9 cellular contexts compared by ENCODE assay signal in genomic region chr20:401682-402495, GRCh38. TPM values are rescaled to one million over a fixed set of nuclear protein-coding genes. Genes with fewer than 3 reads are reported as not detected.
DNase-seq lines count a peak whose midpoint lies in the region; ATAC-seq and TF ChIP-seq lines count a peak whose summit lies in the region.
"Had no signal": no experiment of that assay in that cellular context is flagged by ENCODE, and none has a peak within 500 bp of the region (broad histone marks: within the 10 kb centered on the region; RNA-seq: fewer than 3 reads in every experiment).

No MANE protein-coding gene starts in this region.

- H3K4me2 ChIP-seq in PC-9: peak overlapping the region; percentile 58

- no peak for TF ChIP-seq CTCF in AG04450 (IDR thresholded peaks at IDR 0.05; ENCODE audit: low read depth, low read length)
- no peak for TF ChIP-seq CTCF in PC-9 (conservative IDR thresholded peaks at IDR 0.05)
- TF ChIP-seq CTCF in fibroblast of mammary gland (conservative IDR thresholded peaks at IDR 0.05; ENCODE audit: control insufficient read depth, insufficient read depth, low read depth, low read length): no peak
- no peak for TF ChIP-seq CTCF in CD4-positive, alpha-beta T cell (IDR thresholded peaks at IDR 0.05)

- H3F3A ChIP-seq in PC-9 (ENCODE audit: insufficient read depth, low read depth): peaks cover 69% of the 10 kb centered on the region

- H3K4me3 ChIP-seq in AG04450 (ENCODE audit: low read depth, low read length): no peak overlapping the region
- H3K4me3 ChIP-seq in PC-9: no peak overlapping the region
- no peak overlapping the region for H3K4me3 ChIP-seq in fibroblast of mammary gland (ENCODE audit: control insufficient read depth, low read depth, low read length)

- POLR2A ChIA-PET in AG04450 (lab: Yijun Ruan, JAX): interaction anchor here (0.7 kb wide), 1 partner anchor 34 kb away, joined by 6 read pairs; no protein-coding TSS in a partner anchor
- POLR2A ChIA-PET in PC-9 (lab: Charles Lee; ENCODE audit: unreplicated experiment): no interaction called here
- POLR2A ChIA-PET in T-cell (lab: Charles Lee): no interaction called here
- POLR2A ChIA-PET in CD4-positive, alpha-beta T cell (lab: Charles Lee): no interaction called here

- H3K27me3 Mint-ChIP-seq in T-cell: no peaks in the 10 kb centered on the region
- no peaks in the 10 kb centered on the region for H3K27me3 Mint-ChIP-seq in CD4-positive, alpha-beta T cell

- H3K9me3 Mint-ChIP-seq in T-cell: no peaks in the 10 kb centered on the region
- no peaks in the 10 kb centered on the region for H3K9me3 Mint-ChIP-seq in CD4-positive, alpha-beta T cell

- H3K27me3 ChIP-seq in AG04450 (ENCODE audit: control insufficient read depth, insufficient read depth, low read length) (no peaks in the 10 kb centered on the region), PC-9 (ENCODE audit: insufficient read depth, low read depth) (no peaks in the 10 kb centered on the region)
- H3K27me3 ChIP-seq in CD4-positive, alpha-beta T cell (ENCODE audit: control insufficient read depth, insufficient read depth, low read length): no peaks in the 10 kb centered on the region

- no peak overlapping the region for H2AFZ ChIP-seq in PC-9

- peaks cover 15 to 21% (median 19%) of the 10 kb centered on the region in 3 donors for H3K4me1 Mint-ChIP-seq in T-cell
- H3K4me1 Mint-ChIP-seq in CD4-positive, alpha-beta T cell (ENCODE audit: low read depth): peaks cover 21% of the 10 kb centered on the region

- no peaks in the 10 kb centered on the region for H3K79me2 ChIP-seq in PC-9 (ENCODE audit: low read depth)

- BruUV-seq in PC-9 (replicated peaks; lab: Mats Ljungman, UMichigan): no TSS peak

- H3K27ac Mint-ChIP-seq in T-cell: no peak overlapping the region
- no peak overlapping the region for H3K27ac Mint-ChIP-seq in CD4-positive, alpha-beta T cell

- CTCF ChIA-PET in AG04450 (lab: Charles Lee) (no interaction called here), PC-9 (lab: Charles Lee) (interaction anchor here (0.6 to 1.3 kb wide), 2 partner anchors 48 to 268 kb away, joined by 4 to 6 read pairs; no protein-coding TSS in a partner anchor), T-cell (lab: Charles Lee) (no interaction called here)
- CTCF ChIA-PET in CD4-positive, alpha-beta T cell (lab: Charles Lee): interaction anchor here (0.6 kb wide), 1 partner anchor 11 kb away, joined by 3 read pairs; no protein-coding TSS in a partner anchor

- H3K4me1 ChIP-seq in PC-9 (replicated peaks; ENCODE audit: insufficient read depth): peaks cover 32% of the 10 kb centered on the region

- H3K9me3 ChIP-seq in AG04450 (ENCODE audit: control insufficient read depth, insufficient read depth, low read length) (peaks cover 5% of the 10 kb centered on the region; the same call in 1 of the 2 replicates), PC-9 (ENCODE audit: insufficient read depth, low read depth) (peaks cover 7% of the 10 kb centered on the region; the same call in 1 of the 2 replicates)
- H3K9me3 ChIP-seq in CD4-positive, alpha-beta T cell (ENCODE audit: control insufficient read depth, low read length): no peaks in the 10 kb centered on the region

- H4K20me1 ChIP-seq in PC-9 (ENCODE audit: insufficient read depth): peaks cover 6% of the 10 kb centered on the region; the same call in 1 of the 2 replicates

- intact Hi-C loops in PC-9 (cut with micrococcal nuclease; ENCODE audit: unreplicated experiment): no loop called here
- intact Hi-C loops in CD4-positive, alpha-beta T cell (cut with DNase I, micrococcal nuclease): no loop called here

- H3K27ac ChIP-seq in AG04450 (ENCODE audit: low read depth, low read length) (peak overlapping the region; percentile 31), PC-9 (peak overlapping the region; percentile 96), caudate nucleus (ENCODE audit: low read depth, low read length) (no peak overlapping the region)
- no peak overlapping the region for H3K27ac ChIP-seq in CD4-positive, alpha-beta T cell (ENCODE audit: low read depth, low read length)

- peaks cover 12% of the 10 kb centered on the region; the same call in 1 of the 2 replicates for H3K36me3 ChIP-seq in PC-9 (ENCODE audit: low read depth)

- H3K9me2 ChIP-seq in PC-9 (ENCODE audit: insufficient read depth): no peaks in the 10 kb centered on the region

- no peak for ATAC-seq in T-cell (replicated peaks in 1 of 4)
- no peak for ATAC-seq in CD4-positive, alpha-beta T cell (ENCODE audit: poor library complexity)

- no peak overlapping the region for H3K4me3 Mint-ChIP-seq in T-cell
- no peak overlapping the region for H3K4me3 Mint-ChIP-seq in CD4-positive, alpha-beta T cell

- DNase-seq in AG04450 (ENCODE audit: low read depth, low spot score) (peak; percentile 13), HCEC 1CT (peak; percentile 43), PC-9 (peak; percentile 25 to 87), fibroblast of mammary gland (ENCODE audit: low read depth) (peak; percentile 75), iPS-NIHi11 (ENCODE audit: low spot score) (no peak), T-cell (no peak), caudate nucleus (lab: John Stamatoyannopoulos, UW) (no peak)
- no peak for DNase-seq in CD4-positive, alpha-beta T cell
- DNase-seq: NCI-H2029 treated with DMSO at 0.1 percent for 48 hours had no signal

- peaks cover 13% of the 10 kb centered on the region for H3K36me3 Mint-ChIP-seq in T-cell
- peaks cover 17% of the 10 kb centered on the region for H3K36me3 Mint-ChIP-seq in CD4-positive, alpha-beta T cell (ENCODE audit: low read depth)

RNA-seq across cellular contexts. Expression of gene RBCK1, which starts 6.2 kb away (rescaled TPM):
- polyA plus RNA-seq in AG04450 (2011; rRNA removed): 57.4 and 69.3 TPM in 2 replicates
- polyA minus RNA-seq in AG04450 (2011; rRNA and poly(A)+ RNA removed): 54.7 and 98.6 TPM in 2 replicates
- 176 and 212 TPM in 2 replicates for total RNA-seq in PC-9 (2021)
- 100 to 1,000 TPM in 3 of 5 donors, 10 to 100 TPM in 2; 87.0 to 110 (median 105) TPM for total RNA-seq in T-cell
- total RNA-seq in CD4-positive, alpha-beta T cell: 10 to 100 TPM; 53.3 to 57.3 TPM

RNA-seq across cellular contexts. Expression of gene TRIB3, which starts 21.3 kb away (rescaled TPM):
- polyA plus RNA-seq in AG04450 (2011; rRNA removed): 32.6 and 45.5 TPM in 2 replicates
- polyA minus RNA-seq in AG04450 (2011; rRNA and poly(A)+ RNA removed): 26.6 and 31.1 TPM in 2 replicates
- 81.0 and 82.0 TPM in 2 replicates for total RNA-seq in PC-9 (2021)
- 10 to 100 TPM in 3 of 5 donors, 1 to 10 TPM in 2; 3.2 to 19.2 (median 16.0) TPM for total RNA-seq in T-cell
- 1 to 10 TPM; 1.3 to 1.5 TPM for total RNA-seq in CD4-positive, alpha-beta T cell

RNA-seq across cellular contexts. Expression of gene NRSN2, which starts 55.0 kb away (rescaled TPM):
- polyA plus RNA-seq in AG04450 (2011; rRNA removed): 35.6 and 43.3 TPM in 2 replicates
- polyA minus RNA-seq in AG04450 (2011; rRNA and poly(A)+ RNA removed): 27.3 and 34.1 TPM in 2 replicates
- total RNA-seq in PC-9 (2021) (15.0 and 16.5 TPM in 2 replicates), T-cell (1 to 10 TPM in 4 of 5 donors, under 1 TPM in 1; 0.70 to 1.8 (median 1.3) TPM)
- total RNA-seq in CD4-positive, alpha-beta T cell: 1 to 10 TPM in 1 of 2 experiments, under 1 TPM in 1; 0.69 to 1.3 TPM

Comparison
In these comparisons a context has a peak if more than half of its experiments do, and no peak if none do; other contexts are left out.
1. DNase-seq: peak in AG04450 (single experiment), HCEC 1CT (single experiment), PC-9 (2 of 2) and fibroblast of mammary gland (single experiment); none in iPS-NIHi11 (single experiment), T-cell (0 of 34), caudate nucleus (0 of 61) and CD4-positive, alpha-beta T cell (0 of 10).
2. H3K27ac ChIP-seq: peak in AG04450 (single experiment) and PC-9 (single experiment); none in caudate nucleus (single experiment) and CD4-positive, alpha-beta T cell (single experiment).
3. CTCF ChIA-PET loops: an anchor here in PC-9 (0.6 to 1.3 kb wide) and CD4-positive, alpha-beta T cell (0.6 kb wide); none called in AG04450 and T-cell.